25 cellular contexts compared by ENCODE assay signal in genomic region chr2:10514287-10514686, GRCh38.
DNase-seq lines count a peak whose midpoint lies in the region; ATAC-seq and TF ChIP-seq lines count a peak whose summit lies in the region.
"Had no signal": no experiment of that assay in that cellular context is flagged by ENCODE, and none has a peak within 500 bp of the region (broad histone marks: within the 10 kb centered on the region; RNA-seq: fewer than 3 reads in every experiment).

No MANE protein-coding gene starts in this region.

- no peak overlapping the region for H3K56ac ChIP-seq in mesendoderm (ENCODE audit: low read length)

- TF ChIP-seq CTCF in PC-9 (conservative IDR thresholded peaks at IDR 0.05) (no peak), foreskin keratinocyte (conservative IDR thresholded peaks at IDR 0.05) (no peak), suprapubic skin (IDR thresholded peaks at IDR 0.05) (no peak)

- POLR2A ChIA-PET in PC-9 (lab: Charles Lee; ENCODE audit: unreplicated experiment) = interaction anchor here (0.6 kb wide), 2 partner anchors 79 to 83 kb away, joined by 4 read pairs; no protein-coding TSS in a partner anchor

- no peak overlapping the region for H2AFZ ChIP-seq in PC-9

- H3F3A ChIP-seq in PC-9 (ENCODE audit: insufficient read depth, low read depth) = peaks cover 37% of the 10 kb centered on the region

- H3K4me1 ChIP-seq in PC-9 (replicated peaks; ENCODE audit: insufficient read depth) = peaks cover 20% of the 10 kb centered on the region
- peaks cover 15% of the 10 kb centered on the region for H3K4me1 ChIP-seq in foreskin keratinocyte
- H3K4me1 ChIP-seq in suprapubic skin = no peaks in the 10 kb centered on the region
- no peaks in the 10 kb centered on the region for H3K4me1 ChIP-seq in mesendoderm (ENCODE audit: control insufficient read depth, low read depth, low read length)
- H3K4me1 ChIP-seq: BLaER1, esophagus muscularis mucosa, gastroesophageal sphincter, pancreas had no signal

- H3K36me3 ChIP-seq in PC-9 (ENCODE audit: low read depth) = no peaks in the 10 kb centered on the region
- H3K36me3 ChIP-seq in suprapubic skin = no peaks in the 10 kb centered on the region
- H3K36me3 ChIP-seq in mesendoderm (ENCODE audit: control insufficient read depth, insufficient read depth, low read length) = no peaks in the 10 kb centered on the region
- H3K36me3 ChIP-seq: BLaER1, esophagus muscularis mucosa, gastroesophageal sphincter, pancreas, SJCRH30 had no signal

- H3K27ac ChIP-seq in PC-9 = peak overlapping the region; percentile 68
- H3K27ac ChIP-seq in foreskin keratinocyte = peak overlapping the region; percentile 92
- H3K27ac ChIP-seq in suprapubic skin = no peak overlapping the region
- no peak overlapping the region for H3K27ac ChIP-seq in mesendoderm (ENCODE audit: low read depth, low read length)
- H3K27ac ChIP-seq: BLaER1, esophagus muscularis mucosa, gastroesophageal sphincter, pancreas, SJCRH30 had no signal

- no peaks in the 10 kb centered on the region for H3K9me2 ChIP-seq in PC-9 (ENCODE audit: insufficient read depth)

- H3K18ac ChIP-seq in mesendoderm (ENCODE audit: low read length) = no peak overlapping the region

- H3K27me3 ChIP-seq in PC-9 (ENCODE audit: insufficient read depth, low read depth) (no peaks in the 10 kb centered on the region), foreskin keratinocyte (no peaks in the 10 kb centered on the region), suprapubic skin (no peaks in the 10 kb centered on the region), mesendoderm (ENCODE audit: insufficient read depth, low read length, poor library complexity) (no peaks in the 10 kb centered on the region)
- H3K27me3 ChIP-seq: BLaER1, esophagus muscularis mucosa, gastroesophageal sphincter, pancreas, SJCRH30 had no signal

- no peak overlapping the region for H3K27ac Mint-ChIP-seq in activated CD8-positive, alpha-beta memory T cell treated with anti-CD3 and anti-CD28 coated beads, Interleukin-2, amount 10 ng/mL, durations not matched to agents 7 days and 5 days
- H3K27ac Mint-ChIP-seq: memory B cell; naive thymus-derived CD8-positive, alpha-beta T cell; stimulated activated naive CD8-positive, alpha-beta T cell treated with anti-CD3 and anti-CD28 coated beads, Interleukin-15, Interleukin-2, amounts not matched to agents 100 ng/mL and 50 ng/mL, for 24 hours; T-helper 1 cell treated with Interleukin-12 subunit alpha and Interleukin-12 subunit beta and Interleukin-4 antibody, amounts not matched to agents 30 μg/mL and 1 μg/mL, for 36 hours; type B pancreatic cell had no signal

- 100% methylated on average over 4 of the region's 4 CpGs for WGBS in suprapubic skin
- no CpG with 5 or more reads among the region's 4 CpGs for WGBS in mesendoderm (ENCODE audit: extremely low coverage, insufficient coverage, low lambda C conversion rate)

- no peak overlapping the region for H3K4ac ChIP-seq in mesendoderm (ENCODE audit: low read depth, low read length)

- no peak for ATAC-seq in activated CD8-positive, alpha-beta memory T cell treated with anti-CD3 and anti-CD28 coated beads, Interleukin-2, amount 10 ng/mL, durations not matched to agents 7 days and 5 days
- ATAC-seq in foreskin keratinocyte (peak; percentile 59), GM21786 (IDR thresholded peaks at IDR 0.05; ENCODE audit: unreplicated experiment) (no peak)
- ATAC-seq: gastroesophageal sphincter; naive thymus-derived CD8-positive, alpha-beta T cell; pancreas had no signal

- no peak for TF ChIP-seq POLR2A in suprapubic skin (IDR thresholded peaks at IDR 0.05)

- no peak overlapping the region for H4K5ac ChIP-seq in mesendoderm (ENCODE audit: low read length)

- CTCF ChIA-PET in activated CD8-positive, alpha-beta memory T cell treated with anti-CD3 and anti-CD28 coated beads, Interleukin-2, amount 10 ng/mL, durations not matched to agents 7 days and 5 days (lab: Charles Lee) = no interaction called here
- CTCF ChIA-PET in PC-9 (lab: Charles Lee) = no interaction called here

- no peak overlapping the region for H4K8ac ChIP-seq in mesendoderm (ENCODE audit: low read depth, low read length)

- intact Hi-C loops in PC-9 (cut with micrococcal nuclease; ENCODE audit: unreplicated experiment) = no loop called here

- peaks cover 11% of the 10 kb centered on the region for H3K27me3 Mint-ChIP-seq in activated CD8-positive, alpha-beta memory T cell treated with anti-CD3 and anti-CD28 coated beads, Interleukin-2, amount 10 ng/mL, durations not matched to agents 7 days and 5 days
- H3K27me3 Mint-ChIP-seq: central memory CD8-positive, alpha-beta T cell; memory B cell; naive thymus-derived CD8-positive, alpha-beta T cell had no signal

- peak; percentile 28 for DNase-seq in activated CD8-positive, alpha-beta memory T cell treated with anti-CD3 and anti-CD28 coated beads, Interleukin-2, amount 50 U/mL, for 48 hours
- no peak for DNase-seq in activated CD8-positive, alpha-beta memory T cell treated with anti-CD3 and anti-CD28 coated beads, Interleukin-2, amount 10 ng/mL, durations not matched to agents 7 days and 5 days
- DNase-seq in PC-9 (no peak), foreskin keratinocyte (no peak), suprapubic skin (ENCODE audit: low spot score in 2 of 2) (peak; percentile 5 to 21), glomerular visceral epithelial cell (ENCODE audit: extremely low spot score) (no peak), mesendoderm (no peak)
- DNase-seq: activated CD4-positive, alpha-beta T cell treated with anti-CD3 and anti-CD28 coated beads for 48 hours; kidney glomerular epithelial cell; naive thymus-derived CD8-positive, alpha-beta T cell; NCI-H1694; NCI-H345; OCI-M1; pancreas; stimulated activated CD4-positive, alpha-beta T cell treated with anti-CD3 and anti-CD28 coated beads, Interleukin-2, amount 100 ng/mL, for 48 hours had no signal

- H3K23ac ChIP-seq in mesendoderm (ENCODE audit: low read length) = no peak overlapping the region

- no peaks in the 10 kb centered on the region for H3K4me1 Mint-ChIP-seq in activated CD8-positive, alpha-beta memory T cell treated with anti-CD3 and anti-CD28 coated beads, Interleukin-2, amount 10 ng/mL, durations not matched to agents 7 days and 5 days
- H3K4me1 Mint-ChIP-seq: central memory CD8-positive, alpha-beta T cell; memory B cell had no signal

- H3K9me3 Mint-ChIP-seq in activated CD8-positive, alpha-beta memory T cell treated with anti-CD3 and anti-CD28 coated beads, Interleukin-2, amount 10 ng/mL, durations not matched to agents 7 days and 5 days (ENCODE audit: low read depth) = peaks cover 14% of the 10 kb centered on the region

- H4K20me1 ChIP-seq in PC-9 (ENCODE audit: insufficient read depth) = no peaks in the 10 kb centered on the region
- H4K20me1 ChIP-seq: BLaER1 had no signal

- no peak for TF ChIP-seq EP300 in suprapubic skin (IDR thresholded peaks at IDR 0.05)

- no peak overlapping the region for H3K4me3 ChIP-seq in PC-9
- H3K4me3 ChIP-seq in suprapubic skin = no peak overlapping the region
- H3K4me3 ChIP-seq in mesendoderm (ENCODE audit: low read length) = no peak overlapping the region
- H3K4me3 ChIP-seq: BLaER1, esophagus muscularis mucosa, gastroesophageal sphincter, pancreas, SJCRH30 had no signal

- BruUV-seq in PC-9 (replicated peaks; lab: Mats Ljungman, UMichigan) = TSS peak; percentile 85

- H3K36me3 Mint-ChIP-seq in activated CD8-positive, alpha-beta memory T cell treated with anti-CD3 and anti-CD28 coated beads, Interleukin-2, amount 10 ng/mL, durations not matched to agents 7 days and 5 days = peaks cover 8% of the 10 kb centered on the region

- H2BK120ac ChIP-seq in mesendoderm (ENCODE audit: low read depth, low read length) = no peak overlapping the region

- no peak overlapping the region for H3K4me3 Mint-ChIP-seq in activated CD8-positive, alpha-beta memory T cell treated with anti-CD3 and anti-CD28 coated beads, Interleukin-2, amount 10 ng/mL, durations not matched to agents 7 days and 5 days
- H3K4me3 Mint-ChIP-seq: central memory CD8-positive, alpha-beta T cell; memory B cell; naive thymus-derived CD8-positive, alpha-beta T cell; stimulated activated naive CD8-positive, alpha-beta T cell treated with anti-CD3 and anti-CD28 coated beads, Interleukin-15, Interleukin-2, amounts not matched to agents 100 ng/mL and 50 ng/mL, for 24 hours; T-helper 1 cell treated with Interleukin-12 subunit alpha and Interleukin-12 subunit beta and Interleukin-4 antibody, amounts not matched to agents 30 μg/mL and 1 μg/mL, for 36 hours; type B pancreatic cell had no signal

- H3K9me3 ChIP-seq in PC-9 (ENCODE audit: insufficient read depth, low read depth) (peaks cover 16% of the 10 kb centered on the region), suprapubic skin (peaks cover 5% of the 10 kb centered on the region)
- H3K9me3 ChIP-seq: pancreas had no signal

- H2BK15ac ChIP-seq in mesendoderm (replicated peaks; ENCODE audit: low read depth) = no peak overlapping the region

- H3K4me2 ChIP-seq in PC-9 (peak overlapping the region; percentile 52), mesendoderm (ENCODE audit: low read length) (no peak overlapping the region)
- H3K4me2 ChIP-seq: BLaER1 had no signal

- no peak overlapping the region for H2BK5ac ChIP-seq in mesendoderm (ENCODE audit: low read length)

- H2AK5ac ChIP-seq in mesendoderm (ENCODE audit: low read length) = no peak overlapping the region

- H3K79me1 ChIP-seq in mesendoderm (ENCODE audit: low read length) = no peaks in the 10 kb centered on the region

- H3K79me2 ChIP-seq in PC-9 (ENCODE audit: low read depth) (no peaks in the 10 kb centered on the region), mesendoderm (ENCODE audit: control insufficient read depth, insufficient read depth, low read length) (no peaks in the 10 kb centered on the region)

- no peak overlapping the region for H3K9ac ChIP-seq in mesendoderm (ENCODE audit: low read length)
- H3K9ac ChIP-seq: BLaER1 had no signal

Comparison
In these comparisons a context has a peak if more than half of its experiments do, and no peak if none do; other contexts are left out.
1. DNase-seq: peak in activated CD8-positive, alpha-beta memory T cell treated with anti-CD3 and anti-CD28 coated beads, Interleukin-2, amount 50 U/mL, for 48 hours (single experiment) and suprapubic skin (2 of 2); none in activated CD8-positive, alpha-beta memory T cell treated with anti-CD3 and anti-CD28 coated beads, Interleukin-2, amount 10 ng/mL, durations not matched to agents 7 days and 5 days (single experiment), PC-9 (0 of 2), foreskin keratinocyte (0 of 2), glomerular visceral epithelial cell (single experiment) and mesendoderm (single experiment).
2. H3K27ac ChIP-seq: peak in PC-9 (single experiment) and foreskin keratinocyte (single experiment); none in suprapubic skin (single experiment) and mesendoderm (single experiment).